Comparison of ENCODE assay signal across 1 cellular context in genomic region chr1:31064115-31064514, GRCh38.
A peak's percentile ranks its signal among the peaks of the same experiment; 100 is the strongest.
TF ChIP-seq lines count a peak whose summit lies in the region.

No MANE protein-coding gene starts in this region.

TF ChIP-seq in HepG2, 621 proteins besides CTCF, POLR2A, EP300 and RAD21 (continued from another document and continues in another):
- TF ChIP-seq CSRNP2 (CRISPR knock-in tag; conservative IDR thresholded peaks at IDR 0.05; ENCODE audit: low read depth) (no peak), ZNF646 (CRISPR knock-in tag; IDR thresholded peaks at IDR 0.05) (no peak), RNF219 (CRISPR knock-in tag; IDR thresholded peaks at IDR 0.05) (no peak), ZFP1 (CRISPR knock-in tag; IDR thresholded peaks at IDR 0.05) (0 out of 2 replicates have a peak, but pooled peaks have one; percentile 33), RFX5 (IDR thresholded peaks at IDR 0.05; ENCODE audit: low read depth, low read length) (no peak), ZNF431 (CRISPR knock-in tag; IDR thresholded peaks at IDR 0.05; ENCODE audit: borderline replicate concordance, low read depth) (no peak), HOXA9 (CRISPR knock-in tag; IDR thresholded peaks at IDR 0.05; ENCODE audit: borderline replicate concordance) (no peak), MTA3 (CRISPR knock-in tag; IDR thresholded peaks at IDR 0.05) (no peak), RFXANK (CRISPR knock-in tag; IDR thresholded peaks at IDR 0.05) (0 out of 2 replicates have a peak, but pooled peaks have one; percentile 9), NKX3-1 (CRISPR knock-in tag; IDR thresholded peaks at IDR 0.05) (peak; percentile 63; the same call in 1 of the 2 replicates), NRL (CRISPR knock-in tag; IDR thresholded peaks at IDR 0.05; ENCODE audit: borderline replicate concordance) (no peak), PAXIP1 (CRISPR knock-in tag; conservative IDR thresholded peaks at IDR 0.05) (peak; percentile 81), ZNF780A (CRISPR knock-in tag; IDR thresholded peaks at IDR 0.05) (no peak), ZMAT3 (CRISPR knock-in tag; conservative IDR thresholded peaks at IDR 0.05) (no peak), ZNF12 (CRISPR knock-in tag; IDR thresholded peaks at IDR 0.05) (no peak), ZNF350 (CRISPR knock-in tag; IDR thresholded peaks at IDR 0.05; ENCODE audit: borderline replicate concordance, low read depth) (no peak), ZNF597 (CRISPR knock-in tag; IDR thresholded peaks at IDR 0.05) (no peak), MAFG (CRISPR knock-in tag; IDR thresholded peaks at IDR 0.05) (no peak), ZFP36 (IDR thresholded peaks at IDR 0.05; ENCODE audit: borderline replicate concordance, low read depth, low read length, partially characterized antibody) (no peak), ZNF414 (CRISPR knock-in tag; IDR thresholded peaks at IDR 0.05) (no peak), MEIS1 (CRISPR knock-in tag; IDR thresholded peaks at IDR 0.05; ENCODE audit: borderline replicate concordance) (no peak), REPIN1 (CRISPR knock-in tag; IDR thresholded peaks at IDR 0.05; ENCODE audit: borderline replicate concordance, low read depth) (no peak), ZBTB14 (CRISPR knock-in tag; IDR thresholded peaks at IDR 0.05) (peak; percentile 36; the same call in 1 of the 2 replicates), AHDC1 (CRISPR knock-in tag; IDR thresholded peaks at IDR 0.05; ENCODE audit: borderline replicate concordance) (peak; percentile 71; the same call in 1 of the 2 replicates), PAX8 (CRISPR knock-in tag; IDR thresholded peaks at IDR 0.05; ENCODE audit: borderline replicate concordance) (no peak), SALL1 (CRISPR knock-in tag; IDR thresholded peaks at IDR 0.05) (no peak)
